ENCODE assay signal across 1 cellular context in the genomic region with DNA sequence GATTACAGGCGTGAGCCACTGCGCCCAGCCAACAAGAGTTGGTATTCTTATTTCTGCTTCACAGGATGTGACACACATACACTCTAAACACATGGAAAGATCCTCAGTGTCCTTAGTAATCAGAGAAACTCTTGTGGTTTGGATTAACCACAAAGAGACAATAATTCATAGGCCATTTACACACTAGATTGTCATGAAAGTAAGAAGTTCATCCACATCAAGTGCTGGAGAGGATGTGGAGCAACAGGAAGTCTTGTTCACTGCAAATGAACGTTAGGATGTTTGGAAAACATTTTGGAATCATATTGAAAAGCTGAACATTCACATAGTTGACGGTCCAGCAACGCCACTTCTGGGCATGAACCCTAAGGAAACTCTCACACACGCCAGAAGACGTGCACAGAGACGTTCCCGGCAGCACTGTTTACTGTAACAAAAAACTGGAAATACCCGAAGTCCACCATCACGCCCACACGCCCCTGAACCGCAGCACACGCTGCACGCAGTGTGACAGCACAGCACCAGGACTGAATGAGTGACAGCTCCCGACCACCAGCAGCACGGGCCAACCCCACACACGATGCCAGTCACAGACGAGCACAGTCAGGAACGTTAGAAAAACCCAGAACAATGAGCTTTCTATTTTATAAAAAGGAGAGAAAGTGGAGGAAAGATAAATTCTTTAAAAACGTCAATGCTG.
A peak's percentile ranks its signal among the peaks of the same experiment; 100 is the strongest.
TF ChIP-seq lines count a peak whose summit lies in the region.

No MANE protein-coding gene starts in this region.

TF ChIP-seq in GM12878, 131 proteins besides CTCF, POLR2A, EP300 and RAD21 (continued from another document):
- TF ChIP-seq BHLHE40 (IDR thresholded peaks at IDR 0.05; ENCODE audit: borderline replicate concordance in 1 of 2, low read depth in 2 of 2, low read length in 1 of 2) (peak in 1 of 2 experiments; percentile 69; a peak in 1 of 4 replicates), PKNOX1 (IDR thresholded peaks at IDR 0.05) (peak; percentile 91), PBX3 (IDR thresholded peaks at IDR 0.05; ENCODE audit: insufficient replicate concordance, low read depth, low read length) (peak; percentile 27)
